10 cellular contexts compared by ENCODE assay signal in genomic region chr1:7561331-7561921, GRCh38.
A peak's percentile ranks its signal among the peaks of the same experiment; 100 is the strongest.
DNase-seq lines count a peak whose midpoint lies in the region; ATAC-seq and TF ChIP-seq lines count a peak whose summit lies in the region.
"Had no signal": no experiment of that assay in that cellular context is flagged by ENCODE, and none has a peak within 500 bp of the region (broad histone marks: within the 10 kb centered on the region; RNA-seq: fewer than 3 reads in every experiment).

No MANE protein-coding gene starts in this region.

- 74 to 78% methylated on average over 10 to 16 of the region's 16 CpGs for WGBS in endodermal cell (ENCODE audit: insufficient coverage in 1 of 2, insufficient read length in 1 of 2), 2 experiments

- no peaks in the 10 kb centered on the region for H3K36me3 Mint-ChIP-seq in endodermal cell (ENCODE audit: low read depth)

- H3K79me2 ChIP-seq in Loucy (ENCODE audit: insufficient read depth, low read length), result no peaks in the 10 kb centered on the region
- H3K79me2 ChIP-seq in parathyroid adenoma, result no peaks in the 10 kb centered on the region

- H3K9me3 ChIP-seq in Loucy (ENCODE audit: insufficient read depth, low read depth, low read length) (no peaks in the 10 kb centered on the region; the same call in 1 of the 2 replicates), endodermal cell (ENCODE audit: control insufficient read depth, low read length) (no peaks in the 10 kb centered on the region), parathyroid adenoma (ENCODE audit: control insufficient read depth, low read length) (no peaks in the 10 kb centered on the region)
- H3K9me3 ChIP-seq: gastroesophageal sphincter had no signal

- H3K27ac Mint-ChIP-seq in endodermal cell, result no peak overlapping the region
- H3K27ac Mint-ChIP-seq: B cell had no signal

- H2AFZ ChIP-seq in Loucy (ENCODE audit: low read length) (no peak overlapping the region), parathyroid adenoma (peak overlapping the region; percentile 48)

- H3K36me3 ChIP-seq in Loucy (ENCODE audit: insufficient read depth, low read length) (no peaks in the 10 kb centered on the region), endodermal cell (ENCODE audit: control insufficient read depth, insufficient read depth, low read length) (no peaks in the 10 kb centered on the region), parathyroid adenoma (ENCODE audit: control insufficient read depth, insufficient read depth, low read length) (no peaks in the 10 kb centered on the region)
- H3K36me3 ChIP-seq: gastroesophageal sphincter had no signal

- H3K4me2 ChIP-seq in Loucy (ENCODE audit: low read depth, low read length, poor library complexity, severe bottlenecking), result no peak overlapping the region
- no peak overlapping the region for H3K4me2 ChIP-seq in parathyroid adenoma (ENCODE audit: low read length)

- peaks cover 7% of the 10 kb centered on the region for H3K4me1 Mint-ChIP-seq in endodermal cell
- H3K4me1 Mint-ChIP-seq: B cell had no signal

- no peak for ATAC-seq in GM19324 (IDR thresholded peaks at IDR 0.05; ENCODE audit: low FRiP score, unreplicated experiment)
- ATAC-seq: gastroesophageal sphincter had no signal

- DNase-seq in NCI-H2171 treated with DMSO at 0.1 percent for 48 hours (lab: John Stamatoyannopoulos, UW), result peak; percentile 8
- DNase-seq in NCI-H2171 (lab: John Stamatoyannopoulos, UW), result no peak
- peak; percentile 94 for DNase-seq in endodermal cell
- no peak for DNase-seq in NCI-H1694 (lab: John Stamatoyannopoulos, UW)
- DNase-seq in NCI-H2227 (lab: John Stamatoyannopoulos, UW; ENCODE audit: unreplicated experiment), result no peak

- H3K4me1 ChIP-seq in Loucy (ENCODE audit: insufficient read depth, low read length, poor library complexity, severe bottlenecking), result no peaks in the 10 kb centered on the region
- no peaks in the 10 kb centered on the region for H3K4me1 ChIP-seq in endodermal cell (ENCODE audit: control insufficient read depth, insufficient read depth, low read length)
- peaks cover 13% of the 10 kb centered on the region for H3K4me1 ChIP-seq in parathyroid adenoma
- H3K4me1 ChIP-seq: gastroesophageal sphincter had no signal

- no peaks in the 10 kb centered on the region for H3F3A ChIP-seq in Loucy (ENCODE audit: low read depth)

- H3K27ac ChIP-seq in endodermal cell (ENCODE audit: low read depth, low read length) (no peak overlapping the region), parathyroid adenoma (peak overlapping the region; percentile 71)
- H3K27ac ChIP-seq: gastroesophageal sphincter had no signal

- no peaks in the 10 kb centered on the region for H3K9me2 ChIP-seq in Loucy (replicated peaks; ENCODE audit: low read depth, low read length)

- H3K27me3 ChIP-seq in Loucy (ENCODE audit: insufficient read depth, low read length, poor library complexity, severe bottlenecking) (no peaks in the 10 kb centered on the region), endodermal cell (ENCODE audit: control insufficient read depth, insufficient read depth, low read length, poor library complexity, severe bottlenecking) (no peaks in the 10 kb centered on the region), parathyroid adenoma (ENCODE audit: control insufficient read depth, insufficient read depth, low read length) (no peaks in the 10 kb centered on the region)

- no peaks in the 10 kb centered on the region for H4K20me1 ChIP-seq in Loucy (ENCODE audit: insufficient read depth, low read length, poor library complexity, severe bottlenecking)

- H3K27me3 Mint-ChIP-seq in endodermal cell (ENCODE audit: insufficient read depth), result peaks cover 11% of the 10 kb centered on the region
- H3K27me3 Mint-ChIP-seq: B cell had no signal

- H3K4me3 ChIP-seq in Loucy (ENCODE audit: low read length, poor library complexity, severe bottlenecking) (no peak overlapping the region), endodermal cell (ENCODE audit: low read length) (no peak overlapping the region), parathyroid adenoma (ENCODE audit: low read depth, low read length) (no peak overlapping the region)
- H3K4me3 ChIP-seq: gastroesophageal sphincter had no signal

- no peak overlapping the region for H3K4me3 Mint-ChIP-seq in endodermal cell
- H3K4me3 Mint-ChIP-seq: B cell had no signal

- H3K9ac ChIP-seq in Loucy (ENCODE audit: low read depth, low read length, poor library complexity, severe bottlenecking) (no peak overlapping the region), endodermal cell (ENCODE audit: extremely low read depth, low read length, poor library complexity, severe bottlenecking) (no peak overlapping the region), parathyroid adenoma (no peak overlapping the region)

- no peaks in the 10 kb centered on the region for H3K9me3 Mint-ChIP-seq in endodermal cell

- TF ChIP-seq CTCF in Loucy (conservative IDR thresholded peaks at IDR 0.05; ENCODE audit: low read length), result peak; percentile 33
- TF ChIP-seq CTCF in endodermal cell (conservative IDR thresholded peaks at IDR 0.05), result peak; percentile 85
- TF ChIP-seq CTCF in parathyroid adenoma (IDR thresholded peaks at IDR 0.05), result no peak

Comparison
In these comparisons a context has a peak if more than half of its experiments do, and no peak if none do; other contexts are left out.
1. DNase-seq: peak in NCI-H2171 treated with DMSO at 0.1 percent for 48 hours (single experiment) and endodermal cell (single experiment); none in NCI-H2171 (single experiment), NCI-H1694 (single experiment) and NCI-H2227 (single experiment).